In the genomic region with DNA sequence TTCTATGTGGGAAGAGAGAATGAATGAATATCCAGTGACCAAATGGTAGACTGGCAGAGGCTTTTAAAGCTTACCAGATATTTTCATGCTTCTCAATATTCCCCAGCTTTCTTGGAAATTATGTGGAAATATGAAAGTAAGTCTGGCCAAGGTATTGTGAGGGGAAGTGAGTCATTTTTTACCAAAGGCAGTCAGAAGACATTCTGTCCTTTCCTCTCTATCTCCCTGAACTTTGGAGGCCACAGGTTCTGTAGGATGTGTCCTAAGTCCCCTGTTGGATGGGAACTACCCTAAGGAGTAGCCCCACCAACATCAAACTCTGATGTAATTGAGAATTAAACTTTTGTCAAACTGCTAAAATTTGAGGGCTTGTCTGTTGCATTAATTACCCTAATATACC, we compare ENCODE assay signal across 31 cellular contexts.
DNase-seq lines count a peak whose midpoint lies in the region; ATAC-seq and TF ChIP-seq lines count a peak whose summit lies in the region.
"Had no signal": no experiment of that assay in that cellular context is flagged by ENCODE, and none has a peak within 500 bp of the region (broad histone marks: within the 10 kb centered on the region; RNA-seq: fewer than 3 reads in every experiment).

No MANE protein-coding gene starts in this region.

- H3K23ac ChIP-seq in trophoblast cell (ENCODE audit: low read length), result no peak overlapping the region

- no peak overlapping the region for H3K9ac ChIP-seq in skeletal muscle satellite cell (ENCODE audit: low read depth, low read length)
- no peak overlapping the region for H3K9ac ChIP-seq in trophoblast cell (ENCODE audit: low read length)
- H3K9ac ChIP-seq: BLaER1 treated with 17β-estradiol and CSF1 and Interleukin-3, amounts not matched to agents 10 nM and 100 nM had no signal

- no peak overlapping the region for H2AFZ ChIP-seq in trophoblast cell (ENCODE audit: insufficient read depth, low read length, poor library complexity)

- no peak overlapping the region for H3K18ac ChIP-seq in trophoblast cell (ENCODE audit: low read length)

- no peak overlapping the region for H2AK5ac ChIP-seq in trophoblast cell (ENCODE audit: low read length)

- ATAC-seq in GM19035 (IDR thresholded peaks at IDR 0.05; ENCODE audit: unreplicated experiment) (no peak), HG02678 (IDR thresholded peaks at IDR 0.05; ENCODE audit: unreplicated experiment) (no peak)
- ATAC-seq: activated T-helper 17 cell treated with anti-CD3 and anti-CD28 coated beads, Interleukin-2, amount 50 U/mL, for 72 hours; esophagus mucosa; HCT116; left lobe of liver had no signal

- H3K27ac ChIP-seq in brain microvascular endothelial cell (no peak overlapping the region), trophoblast cell (ENCODE audit: low read depth, low read length) (no peak overlapping the region)
- H3K27ac ChIP-seq: BLaER1 treated with 17β-estradiol and CSF1 and Interleukin-3, amounts not matched to agents 10 nM and 100 nM; SJCRH30; stomach; transverse colon; VCaP had no signal

- TF ChIP-seq CTCF in brain microvascular endothelial cell (IDR thresholded peaks at IDR 0.05; ENCODE audit: low read depth, low read length, missing control alignments) (no peak), fibroblast of villous mesenchyme (IDR thresholded peaks at IDR 0.05; ENCODE audit: insufficient read depth, low read depth, low read length) (no peak)

- H3K36me3 ChIP-seq in brain microvascular endothelial cell (replicated peaks) (no peaks in the 10 kb centered on the region), skeletal muscle satellite cell (ENCODE audit: insufficient read depth, low read length) (no peaks in the 10 kb centered on the region), trophoblast cell (ENCODE audit: control insufficient read depth in 1 of 2, insufficient read depth in 2 of 2, low read length in 2 of 2) (no peaks in the 10 kb centered on the region)
- H3K36me3 ChIP-seq: BLaER1 treated with 17β-estradiol and CSF1 and Interleukin-3, amounts not matched to agents 10 nM and 100 nM; right atrium auricular region; SJCRH30; stomach; transverse colon had no signal

- H3K14ac ChIP-seq in trophoblast cell (ENCODE audit: low read length), result no peak overlapping the region

- in situ Hi-C loops in brain microvascular endothelial cell (cut with HindIII; ENCODE audit: low pct_ligation_motif_present, low sequenced_read_pairs), result no loop called here

- H3K9me3 ChIP-seq in skeletal muscle satellite cell (replicated peaks; ENCODE audit: low read length) (no peaks in the 10 kb centered on the region), trophoblast cell (ENCODE audit: insufficient read depth, low read depth, low read length) (no peaks in the 10 kb centered on the region)
- H3K9me3 ChIP-seq: BLaER1 treated with 17β-estradiol and CSF1 and Interleukin-3, amounts not matched to agents 10 nM and 100 nM; right atrium auricular region; SJCRH30; stomach; transverse colon had no signal

- no peak overlapping the region for H2BK5ac ChIP-seq in trophoblast cell (ENCODE audit: low read depth, low read length, poor library complexity)

- H3K4me2 ChIP-seq in skeletal muscle satellite cell (ENCODE audit: low read length) (peak overlapping the region; percentile 1), trophoblast cell (ENCODE audit: low read length) (no peak overlapping the region)
- H3K4me2 ChIP-seq: BLaER1 treated with 17β-estradiol and CSF1 and Interleukin-3, amounts not matched to agents 10 nM and 100 nM had no signal

- H3K4me1 ChIP-seq in skeletal muscle satellite cell (ENCODE audit: control insufficient read depth, insufficient read depth, low read length) (peaks cover 27% of the 10 kb centered on the region), trophoblast cell (ENCODE audit: control insufficient read depth in 1 of 2, insufficient read depth in 2 of 2, low read length in 2 of 2) (no peaks in the 10 kb centered on the region)
- H3K4me1 ChIP-seq: BLaER1 treated with 17β-estradiol and CSF1 and Interleukin-3, amounts not matched to agents 10 nM and 100 nM; right atrium auricular region; stomach; transverse colon had no signal

- DNase-seq in OCI-M1 (lab: John Stamatoyannopoulos, UW), result peak; percentile 13
- DNase-seq in brain microvascular endothelial cell, result peak; percentile 7
- DNase-seq in fibroblast of villous mesenchyme (ENCODE audit: low read depth), result peak; percentile 7
- DNase-seq in trophoblast cell, result no peak
- DNase-seq: activated CD4-positive, alpha-beta T cell treated with anti-CD3 and anti-CD28 coated beads for 48 hours; activated naive CD4-positive, alpha-beta T cell treated with anti-CD3 and anti-CD28 coated beads, Interleukin-2, amount 50 U/mL, for 16 hours; caudate nucleus; cortex of kidney; endodermal cell; immature natural killer cell; IMR-90; mesendoderm; MV-4-11; NCI-H146; NCI-H345; stimulated activated CD4-positive, alpha-beta T cell treated with anti-CD3 and anti-CD28 coated beads, Interleukin-12 subunit alpha, Interleukin-12 subunit beta, amount 100 ng/mL, for 4 hours; stimulated activated CD4-positive, alpha-beta T cell treated with anti-CD3 and anti-CD28 coated beads, Interleukin-2, amount 100 ng/mL, for 48 hours; stomach; T1000; transverse colon had no signal

- H3K4me3 ChIP-seq in brain microvascular endothelial cell (ENCODE audit: low read depth, low read length) (no peak overlapping the region), fibroblast of villous mesenchyme (ENCODE audit: low read depth, low read length) (no peak overlapping the region), skeletal muscle satellite cell (ENCODE audit: low read length) (no peak overlapping the region), trophoblast cell (ENCODE audit: low read depth, low read length) (no peak overlapping the region)
- H3K4me3 ChIP-seq: BLaER1 treated with 17β-estradiol and CSF1 and Interleukin-3, amounts not matched to agents 10 nM and 100 nM; right atrium auricular region; SJCRH30; stomach; transverse colon had no signal

- no peak overlapping the region for H4K12ac ChIP-seq in trophoblast cell (ENCODE audit: low read depth, low read length)

- H3K4ac ChIP-seq in trophoblast cell (ENCODE audit: low read depth, low read length), result no peak overlapping the region

- H2BK12ac ChIP-seq in trophoblast cell (ENCODE audit: low read length), result no peak overlapping the region

- no peaks in the 10 kb centered on the region for H3K79me2 ChIP-seq in trophoblast cell (ENCODE audit: control insufficient read depth, insufficient read depth, low read length, poor library complexity)

- H3K27me3 ChIP-seq in brain microvascular endothelial cell (replicated peaks) (no peaks in the 10 kb centered on the region), skeletal muscle satellite cell (ENCODE audit: control insufficient read depth, insufficient read depth, low read length) (no peaks in the 10 kb centered on the region), trophoblast cell (ENCODE audit: insufficient read depth, low read length) (no peaks in the 10 kb centered on the region)
- H3K27me3 ChIP-seq: BLaER1 treated with 17β-estradiol and CSF1 and Interleukin-3, amounts not matched to agents 10 nM and 100 nM; right atrium auricular region; SJCRH30; stomach; transverse colon had no signal

- no peak overlapping the region for H4K91ac ChIP-seq in trophoblast cell (ENCODE audit: low read depth, low read length)

- no peaks in the 10 kb centered on the region for H3K79me1 ChIP-seq in trophoblast cell (ENCODE audit: low read length)

- H4K8ac ChIP-seq in trophoblast cell (ENCODE audit: low read depth, low read length), result no peak overlapping the region

- no peak overlapping the region for H2BK120ac ChIP-seq in trophoblast cell (ENCODE audit: insufficient read depth, low read length, poor library complexity)

Comparison
In these comparisons a context has a peak if more than half of its experiments do, and no peak if none do; other contexts are left out.
1. DNase-seq: peak in OCI-M1 (single experiment), brain microvascular endothelial cell (single experiment) and fibroblast of villous mesenchyme (single experiment); none in trophoblast cell (0 of 2).